1 cellular context compared by ENCODE assay signal in genomic region chr7:1942026-1942703, GRCh38.
TF ChIP-seq lines count a peak whose summit lies in the region.

No MANE protein-coding gene starts in this region.

TF ChIP-seq in GM23338, 12 proteins besides CTCF, POLR2A, EP300 and RAD21 (continued from another document):
- TF ChIP-seq ZNF331 (CRISPR knock-in tag; IDR thresholded peaks at IDR 0.05; ENCODE audit: low read depth) = no peak
- TF ChIP-seq REST (IDR thresholded peaks at IDR 0.05; ENCODE audit: unreplicated experiment) = no peak
